In genomic region chr11:94786264-94787126, GRCh38 we compare ENCODE assay signal across 8 cellular contexts. TPM values are rescaled to one million over a fixed set of nuclear protein-coding genes. Genes with fewer than 3 reads are reported as not detected.
DNase-seq lines count a peak whose midpoint lies in the region; ATAC-seq and TF ChIP-seq lines count a peak whose summit lies in the region.

No MANE protein-coding gene starts in this region.

- 45% methylated on average over 10 of the region's 10 CpGs for WGBS in esophagus muscularis mucosa
- 55% methylated on average over 10 of the region's 10 CpGs for WGBS in prostate gland

- TF ChIP-seq EP300 in esophagus muscularis mucosa (IDR thresholded peaks at IDR 0.05) = no peak

- H3K9me3 ChIP-seq in HEK293 (ENCODE audit: control insufficient read depth, insufficient read depth, low read depth, low read length) = no peaks in the 10 kb centered on the region
- H3K9me3 ChIP-seq in esophagus muscularis mucosa = no peaks in the 10 kb centered on the region
- no peaks in the 10 kb centered on the region for H3K9me3 ChIP-seq in prostate gland

- H3K27me3 ChIP-seq in esophagus muscularis mucosa = no peaks in the 10 kb centered on the region
- no peaks in the 10 kb centered on the region for H3K27me3 ChIP-seq in prostate gland (replicated peaks; ENCODE audit: insufficient read depth)

- H3K36me3 ChIP-seq in HEK293 (ENCODE audit: control insufficient read depth in 2 of 2, insufficient read depth in 1 of 2, low read length in 2 of 2) (no peaks in the 10 kb centered on the region), esophagus muscularis mucosa (no peaks in the 10 kb centered on the region), prostate gland (no peaks in the 10 kb centered on the region)

- DNase-seq in NCI-H2107 treated with DMSO at 0.1 percent for 48 hours (lab: John Stamatoyannopoulos, UW; ENCODE audit: unreplicated experiment) (peak; percentile 14), NCI-H2107 (lab: John Stamatoyannopoulos, UW) (no peak), esophagus muscularis mucosa (ENCODE audit: extremely low spot score) (peak; percentile 24), prostate gland (ENCODE audit: low spot score) (no peak), NCI-H1436 treated with DMSO at 0.1 percent for 48 hours (lab: John Stamatoyannopoulos, UW) (no peak)

- H3K4me1 Mint-ChIP-seq in activated T-helper 17 cell treated with anti-CD3 and anti-CD28 coated beads, Interleukin-2, amount 50 U/mL, for 72 hours = no peaks in the 10 kb centered on the region

- H3K27me3 Mint-ChIP-seq in activated T-helper 17 cell treated with anti-CD3 and anti-CD28 coated beads, Interleukin-2, amount 50 U/mL, for 72 hours = peaks cover 20% of the 10 kb centered on the region

- ATAC-seq in activated T-helper 17 cell treated with anti-CD3 and anti-CD28 coated beads, Interleukin-2, amount 50 U/mL, for 72 hours (replicated peaks) = no peak

- CTCF ChIA-PET in HEK293 (lab: Yijun Ruan, JAX) = interaction anchor here (0.6 to 3.1 kb wide), 12 partner anchors 8 to 187 kb away, joined by 3 to 16 read pairs (median 3); no protein-coding TSS in a partner anchor

- no peak for TF ChIP-seq POLR2A in esophagus muscularis mucosa (IDR thresholded peaks at IDR 0.05; ENCODE audit: low read depth)
- no peak for TF ChIP-seq POLR2A in prostate gland (IDR thresholded peaks at IDR 0.05)

- H3K36me3 Mint-ChIP-seq in activated T-helper 17 cell treated with anti-CD3 and anti-CD28 coated beads, Interleukin-2, amount 50 U/mL, for 72 hours (ENCODE audit: low read depth) = no peaks in the 10 kb centered on the region

- no peaks in the 10 kb centered on the region for H3K9me3 Mint-ChIP-seq in activated T-helper 17 cell treated with anti-CD3 and anti-CD28 coated beads, Interleukin-2, amount 50 U/mL, for 72 hours

- no peak overlapping the region for H3K27ac Mint-ChIP-seq in activated T-helper 17 cell treated with anti-CD3 and anti-CD28 coated beads, Interleukin-2, amount 50 U/mL, for 72 hours

- H3K27ac ChIP-seq in HEK293 (ENCODE audit: extremely low read depth, low read depth, low read length) (no peak overlapping the region), esophagus muscularis mucosa (replicated peaks in 1 of 4) (peak overlapping the region in 3 of 4 donors; percentile 20 to 50 (median 39)), prostate gland (no peak overlapping the region)

- POLR2A ChIA-PET in HEK293 (lab: Yijun Ruan, JAX) = interaction anchor here (0.5 kb wide), 1 partner anchor 1335 kb away, joined by 6 read pairs; no protein-coding TSS in a partner anchor

- no peak overlapping the region for H3K4me3 Mint-ChIP-seq in activated T-helper 17 cell treated with anti-CD3 and anti-CD28 coated beads, Interleukin-2, amount 50 U/mL, for 72 hours

- H3K4me1 ChIP-seq in HEK293 (ENCODE audit: control insufficient read depth, insufficient read depth, low read length) (peaks cover 12% of the 10 kb centered on the region), esophagus muscularis mucosa (peaks cover 38 to 100% (median 97%) of the 10 kb centered on the region in 4 donors), prostate gland (replicated peaks) (peaks cover 7% of the 10 kb centered on the region)

- TF ChIP-seq CTCF in HEK293 (tag by site-specific recombination; IDR thresholded peaks at IDR 0.05) (no peak), esophagus muscularis mucosa (IDR thresholded peaks at IDR 0.05) (peak; percentile 59 to 74 (median 67)), prostate gland (IDR thresholded peaks at IDR 0.05) (peak in 3 of 4 experiments; percentile 42 to 59 (median 46))

- intact Hi-C loops in esophagus muscularis mucosa (cut with DNase I) (no loop called here), prostate gland (cut with DNase I) (loop anchor here (5.0 kb wide), 1 partner anchor 91 kb away; no protein-coding TSS in a partner anchor)

- H3K4me3 ChIP-seq in HEK293 (ENCODE audit: low read depth, low read length) = no peak overlapping the region
- H3K4me3 ChIP-seq in esophagus muscularis mucosa = no peak overlapping the region
- H3K4me3 ChIP-seq in prostate gland = no peak overlapping the region

TF ChIP-seq in HEK293, 187 proteins besides CTCF, POLR2A, EP300 and RAD21:
- no peak for TF ChIP-seq HIC1 (tag by site-specific recombination; IDR thresholded peaks at IDR 0.05)
- TF ChIP-seq ZNF521 (tag by site-specific recombination; IDR thresholded peaks at IDR 0.05) = no peak
- no peak for TF ChIP-seq ELK4 (IDR thresholded peaks at IDR 0.05; ENCODE audit: borderline replicate concordance, low read depth, low read length)
- TF ChIP-seq ZBTB8A (tag by site-specific recombination; IDR thresholded peaks at IDR 0.05) = peak; percentile 53
- TF ChIP-seq ZNF777 (tag by site-specific recombination; IDR thresholded peaks at IDR 0.05; ENCODE audit: borderline replicate concordance) = no peak
- TF ChIP-seq ZNF785 (tag by site-specific recombination; IDR thresholded peaks at IDR 0.05) = no peak
- peak; percentile 32 for TF ChIP-seq ZNF654 (tag by site-specific recombination; IDR thresholded peaks at IDR 0.05; ENCODE audit: low read depth)

TF ChIP-seq in PFSK-1, 5 proteins besides CTCF, POLR2A, EP300 and RAD21:
- TF ChIP-seq SIN3A (IDR thresholded peaks at IDR 0.05; ENCODE audit: borderline replicate concordance, insufficient read depth, low read length) (no peak), TAF1 (IDR thresholded peaks at IDR 0.05; ENCODE audit: borderline replicate concordance, insufficient read depth, low read length) (peak; percentile 12; the same call in 1 of the 2 replicates), FOXP2 (optimal IDR thresholded peaks at IDR 0.05; ENCODE audit: borderline replicate concordance, extremely low read depth, extremely low read length, insufficient read depth) (no peak), REST (IDR thresholded peaks at IDR 0.05; ENCODE audit: insufficient read depth in 1 of 2, low read depth in 2 of 2, low read length in 2 of 2) (no peak), POLR2AphosphoS5 (IDR thresholded peaks at IDR 0.05; ENCODE audit: low read depth, low read length) (no peak)

RNA-seq across cellular contexts. Expression of gene AMOTL1, which starts 18.3 kb away (rescaled TPM):
- polyA plus RNA-seq in PFSK-1 (2012; ENCODE audit: insufficient read length, low read depth) = 43.4 TPM
- total RNA-seq in esophagus muscularis mucosa (100 to 1,000 TPM; 172 to 259 (median 182) TPM), prostate gland (10 to 100 TPM; 49.2 to 67.2 TPM)
- under 1 TPM; 0.06 to 0.34 TPM for total RNA-seq in activated T-helper 17 cell treated with anti-CD3 and anti-CD28 coated beads, Interleukin-2, amount 50 U/mL, for 72 hours

Comparison
In these comparisons a context has a peak if more than half of its experiments do, and no peak if none do; other contexts are left out.
1. DNase-seq: peak in NCI-H2107 treated with DMSO at 0.1 percent for 48 hours (single experiment) and esophagus muscularis mucosa (single experiment); none in NCI-H2107 (single experiment), prostate gland (single experiment) and NCI-H1436 treated with DMSO at 0.1 percent for 48 hours (single experiment).
2. H3K27ac ChIP-seq: peak in esophagus muscularis mucosa (3 of 4); none in HEK293 (single experiment) and prostate gland (0 of 2).
3. RNA of gene AMOTL1, which starts 18.3 kb away (total RNA-seq): 172 to 259 TPM in esophagus muscularis mucosa and 49.2 to 67.2 TPM in prostate gland; 0.06 to 0.34 TPM in activated T-helper 17 cell treated with anti-CD3 and anti-CD28 coated beads, Interleukin-2, amount 50 U/mL, for 72 hours; every median in the first group is over 10 times any median in the second.